Comparison of ENCODE assay signal across 10 cellular contexts in genomic region chr1:204323887-204324286, GRCh38. TPM values are rescaled to one million over a fixed set of nuclear protein-coding genes. Genes with fewer than 3 reads are reported as not detected.
DNase-seq lines count a peak whose midpoint lies in the region; ATAC-seq and TF ChIP-seq lines count a peak whose summit lies in the region.
"Had no signal": no experiment of that assay in that cellular context is flagged by ENCODE, and none has a peak within 500 bp of the region (broad histone marks: within the 10 kb centered on the region; RNA-seq: fewer than 3 reads in every experiment).

No MANE protein-coding gene starts in this region.

- CTCF ChIA-PET in activated CD8-positive, alpha-beta memory T cell treated with anti-CD3 and anti-CD28 coated beads, Interleukin-2, amount 10 ng/mL, durations not matched to agents 7 days and 5 days (lab: Charles Lee) = interaction anchor here (1.4 kb wide), 1 partner anchor 161 kb away, joined by 5 read pairs; no protein-coding TSS in a partner anchor

- peak; percentile 91 for ATAC-seq in activated CD8-positive, alpha-beta memory T cell treated with anti-CD3 and anti-CD28 coated beads, Interleukin-2, amount 10 ng/mL, durations not matched to agents 7 days and 5 days
- ATAC-seq in activated T-cell treated with anti-CD3 and anti-CD28 coated beads, Interleukin-2, amount 50 U/mL, for 4 hours = peak; percentile 94
- ATAC-seq in heart left ventricle (peak in 3 of 4 donors; percentile 35 to 86 (median 77)), HG03025 (IDR thresholded peaks at IDR 0.05; ENCODE audit: low FRiP score, unreplicated experiment) (no peak)

- H3K4me1 Mint-ChIP-seq in activated CD8-positive, alpha-beta memory T cell treated with anti-CD3 and anti-CD28 coated beads, Interleukin-2, amount 10 ng/mL, durations not matched to agents 7 days and 5 days = peaks cover 11% of the 10 kb centered on the region
- H3K4me1 Mint-ChIP-seq in activated T-cell treated with anti-CD3 and anti-CD28 coated beads, Interleukin-2, amount 50 U/mL, for 4 hours (ENCODE audit: low read depth) = peaks cover 3% of the 10 kb centered on the region

- no peak overlapping the region for H3K4me3 Mint-ChIP-seq in activated CD8-positive, alpha-beta memory T cell treated with anti-CD3 and anti-CD28 coated beads, Interleukin-2, amount 10 ng/mL, durations not matched to agents 7 days and 5 days
- H3K4me3 Mint-ChIP-seq in activated T-cell treated with anti-CD3 and anti-CD28 coated beads, Interleukin-2, amount 50 U/mL, for 4 hours = no peak overlapping the region

- DNase-seq in activated CD8-positive, alpha-beta memory T cell treated with anti-CD3 and anti-CD28 coated beads, Interleukin-2, amount 10 ng/mL, durations not matched to agents 7 days and 5 days = peak; percentile 63
- no peak for DNase-seq in activated CD8-positive, alpha-beta memory T cell treated with anti-CD3 and anti-CD28 coated beads for 24 hours
- DNase-seq in activated T-cell treated with anti-CD3 and anti-CD28 coated beads, Interleukin-2, amount 50 U/mL, for 4 hours = no peak
- DNase-seq in heart left ventricle = no peak
- DNase-seq in stimulated activated CD8-positive, alpha-beta memory T cell treated with anti-CD3 and anti-CD28 coated beads, Interleukin-7, amount 100 ng/mL, for 48 hours (ENCODE audit: extremely low read depth in 1 of 2, low read depth in 1 of 2) = peak; percentile 33 to 68
- no peak for DNase-seq in posterior cingulate gyrus
- DNase-seq in NCI-H69 (lab: John Stamatoyannopoulos, UW) = no peak
- DNase-seq: NCI-H2107 had no signal

- 24 to 71% (median 60%) methylated on average over 2 of the region's 2 CpGs for WGBS in heart left ventricle, 4 donors

- no peak overlapping the region for H3K4me3 ChIP-seq in heart left ventricle
- H3K4me3 ChIP-seq: BLaER1 treated with 17β-estradiol and CSF1 and Interleukin-3, amounts not matched to agents 10 nM and 100 nM had no signal

- no peaks in the 10 kb centered on the region for H3K9me3 Mint-ChIP-seq in activated CD8-positive, alpha-beta memory T cell treated with anti-CD3 and anti-CD28 coated beads, Interleukin-2, amount 10 ng/mL, durations not matched to agents 7 days and 5 days (ENCODE audit: low read depth)
- H3K9me3 Mint-ChIP-seq in activated T-cell treated with anti-CD3 and anti-CD28 coated beads, Interleukin-2, amount 50 U/mL, for 4 hours = no peaks in the 10 kb centered on the region

- peaks cover 0 to 11% (median 0%) of the 10 kb centered on the region in 12 donors for H3K4me1 ChIP-seq in heart left ventricle

- H3K36me3 Mint-ChIP-seq in activated CD8-positive, alpha-beta memory T cell treated with anti-CD3 and anti-CD28 coated beads, Interleukin-2, amount 10 ng/mL, durations not matched to agents 7 days and 5 days = no peaks in the 10 kb centered on the region
- no peaks in the 10 kb centered on the region for H3K36me3 Mint-ChIP-seq in activated T-cell treated with anti-CD3 and anti-CD28 coated beads, Interleukin-2, amount 50 U/mL, for 4 hours (ENCODE audit: insufficient read depth)

- no peaks in the 10 kb centered on the region for H3K27me3 ChIP-seq in heart left ventricle
- H3K27me3 ChIP-seq: BLaER1 treated with 17β-estradiol and CSF1 and Interleukin-3, amounts not matched to agents 10 nM and 100 nM had no signal

- no peaks in the 10 kb centered on the region for H3K9me3 ChIP-seq in heart left ventricle
- H3K9me3 ChIP-seq: BLaER1 treated with 17β-estradiol and CSF1 and Interleukin-3, amounts not matched to agents 10 nM and 100 nM had no signal

- intact Hi-C loops in heart left ventricle (cut with DNase I) = no loop called here
- intact Hi-C loops in posterior cingulate gyrus (cut with DNase I) = no loop called here

- no peak overlapping the region for H3K27ac Mint-ChIP-seq in activated CD8-positive, alpha-beta memory T cell treated with anti-CD3 and anti-CD28 coated beads, Interleukin-2, amount 10 ng/mL, durations not matched to agents 7 days and 5 days

- no peak overlapping the region for H3K27ac ChIP-seq in heart left ventricle
- H3K27ac ChIP-seq: BLaER1 treated with 17β-estradiol and CSF1 and Interleukin-3, amounts not matched to agents 10 nM and 100 nM had no signal

- no peak for TF ChIP-seq POLR2A in heart left ventricle (IDR thresholded peaks at IDR 0.05)

- no peaks in the 10 kb centered on the region for H3K36me3 ChIP-seq in heart left ventricle
- H3K36me3 ChIP-seq: BLaER1 treated with 17β-estradiol and CSF1 and Interleukin-3, amounts not matched to agents 10 nM and 100 nM had no signal

- TF ChIP-seq CTCF in heart left ventricle (IDR thresholded peaks at IDR 0.05) = no peak

- no peaks in the 10 kb centered on the region for H3K27me3 Mint-ChIP-seq in activated CD8-positive, alpha-beta memory T cell treated with anti-CD3 and anti-CD28 coated beads, Interleukin-2, amount 10 ng/mL, durations not matched to agents 7 days and 5 days
- H3K27me3 Mint-ChIP-seq in activated T-cell treated with anti-CD3 and anti-CD28 coated beads, Interleukin-2, amount 50 U/mL, for 4 hours (ENCODE audit: low read depth) = peaks cover 5% of the 10 kb centered on the region

RNA-seq across cellular contexts. Expression of gene PLEKHA6, which starts 35.8 kb away (rescaled TPM):
- total RNA-seq in activated CD8-positive, alpha-beta memory T cell treated with anti-CD3 and anti-CD28 coated beads, Interleukin-2, amount 10 ng/mL, durations not matched to agents 7 days and 5 days = under 1 TPM; 0.02 to 0.29 TPM
- under 1 TPM; 0.19 to 0.61 (median 0.29) TPM for total RNA-seq in activated T-cell treated with anti-CD3 and anti-CD28 coated beads, Interleukin-2, amount 50 U/mL, for 4 hours
- total RNA-seq in heart left ventricle = 10 to 100 TPM in 7 of 9 donors, 1 to 10 TPM in 2; 9.1 to 33.2 (median 20.1) TPM
- 10 to 100 TPM in 1 of 2 donors, 1 to 10 TPM in 1; 5.2 to 12.8 TPM for polyA plus RNA-seq in heart left ventricle

Comparison
In these comparisons a context has a peak if more than half of its experiments do, and no peak if none do; other contexts are left out.
1. DNase-seq: peak in activated CD8-positive, alpha-beta memory T cell treated with anti-CD3 and anti-CD28 coated beads, Interleukin-2, amount 10 ng/mL, durations not matched to agents 7 days and 5 days (single experiment) and stimulated activated CD8-positive, alpha-beta memory T cell treated with anti-CD3 and anti-CD28 coated beads, Interleukin-7, amount 100 ng/mL, for 48 hours (2 of 2); none in activated CD8-positive, alpha-beta memory T cell treated with anti-CD3 and anti-CD28 coated beads for 24 hours (single experiment), activated T-cell treated with anti-CD3 and anti-CD28 coated beads, Interleukin-2, amount 50 U/mL, for 4 hours (single experiment), heart left ventricle (0 of 5), posterior cingulate gyrus (0 of 10) and NCI-H69 (single experiment).
2. RNA of gene PLEKHA6, which starts 35.8 kb away (total RNA-seq): 9.1 to 33.2 TPM in heart left ventricle; 0.02 to 0.29 TPM in activated CD8-positive, alpha-beta memory T cell treated with anti-CD3 and anti-CD28 coated beads, Interleukin-2, amount 10 ng/mL, durations not matched to agents 7 days and 5 days and 0.19 to 0.61 TPM in activated T-cell treated with anti-CD3 and anti-CD28 coated beads, Interleukin-2, amount 50 U/mL, for 4 hours; every median in the first group is over 4 times any median in the second.